29 cellular contexts compared by ENCODE assay signal in the genomic region with DNA sequence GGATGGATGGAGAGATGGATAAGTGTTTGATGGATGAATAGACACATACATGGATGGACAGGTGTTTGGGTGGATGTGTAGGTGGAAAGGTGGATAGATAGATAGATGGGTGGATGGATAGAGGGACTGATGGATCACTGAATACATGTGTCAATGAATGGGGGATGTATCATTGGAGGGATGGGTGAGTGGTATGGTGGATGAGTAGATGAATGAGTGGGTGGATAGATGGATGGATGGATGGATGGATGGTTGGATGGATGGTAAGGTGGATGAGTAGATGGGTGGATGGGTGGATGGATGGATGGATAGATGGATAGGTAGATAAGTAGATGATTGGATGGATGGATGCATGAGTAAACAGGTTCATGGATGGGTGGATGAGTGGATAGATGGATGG.
"Had no signal": no experiment of that assay in that cellular context is flagged by ENCODE, and none has a peak within 500 bp of the region (broad histone marks: within the 10 kb centered on the region; RNA-seq: fewer than 3 reads in every experiment).

No MANE protein-coding gene starts in this region.

- H3K4me3 Mint-ChIP-seq: activated CD4-positive, alpha-beta memory T cell treated with anti-CD3 and anti-CD28 coated beads for 36 hours; activated CD4-positive, alpha-beta T cell treated with anti-CD3 and anti-CD28 coated beads for 36 hours; activated CD4-positive, alpha-beta T cell treated with anti-CD3 and anti-CD28 coated beads, Interleukin-2, amount 10 ng/mL, durations not matched to agents 24 days and 14 days; activated CD8-positive, alpha-beta memory T cell treated with anti-CD3 and anti-CD28 coated beads, Interleukin-2, amount 10 ng/mL, durations not matched to agents 7 days and 5 days; activated CD8-positive, alpha-beta T cell treated with anti-CD3 and anti-CD28 coated beads, Interleukin-2, amount 10 ng/mL, durations not matched to agents 7 days and 5 days; activated naive CD4-positive, alpha-beta T cell treated with anti-CD3 and anti-CD28 coated beads, Interleukin-2, amount 10 ng/mL, durations not matched to agents 7 days and 5 days; activated T-helper 1 cell treated with anti-CD3 and anti-CD28 coated beads, Interleukin-12 subunit alpha, Interleukin-12 subunit beta, Interleukin-2, Interleukin-4 antibody, amounts not matched to agents 30 ng/mL and 10 ng/mL and 1 ng/mL, durations not matched to agents 14 hours and 24 hours and 36 hours had no signal

- H3K9me3 Mint-ChIP-seq: activated CD4-positive, alpha-beta memory T cell treated with anti-CD3 and anti-CD28 coated beads for 36 hours; activated naive CD4-positive, alpha-beta T cell treated with anti-CD3 and anti-CD28 coated beads, Interleukin-2, amount 10 ng/mL, durations not matched to agents 7 days and 5 days; activated T-helper 1 cell treated with anti-CD3 and anti-CD28 coated beads, Interleukin-12 subunit alpha, Interleukin-12 subunit beta, Interleukin-2, Interleukin-4 antibody, amounts not matched to agents 30 ng/mL and 10 ng/mL and 1 ng/mL, durations not matched to agents 14 hours and 24 hours and 36 hours had no signal

- H3K4me3 ChIP-seq: adrenal gland, body of pancreas, esophagus squamous epithelium, gastroesophageal sphincter, heart right ventricle had no signal

- H3K4me1 Mint-ChIP-seq: activated naive CD4-positive, alpha-beta T cell treated with anti-CD3 and anti-CD28 coated beads, Interleukin-2, amount 10 ng/mL, durations not matched to agents 7 days and 5 days had no signal

- H3K9me3 ChIP-seq: adrenal gland, body of pancreas, esophagus squamous epithelium, gastroesophageal sphincter had no signal

- DNase-seq: activated CD4-positive, alpha-beta memory T cell treated with anti-CD3 and anti-CD28 coated beads for 36 hours; activated CD4-positive, alpha-beta T cell treated with anti-CD3 and anti-CD28 coated beads for 36 hours; activated CD4-positive, alpha-beta T cell treated with anti-CD3 and anti-CD28 coated beads, Interleukin-2, amount 10 ng/mL, durations not matched to agents 24 days and 14 days; activated CD4-positive, CD25-positive, alpha-beta regulatory T cell; activated CD4-positive, CD25-positive, alpha-beta regulatory T cell treated with anti-CD3 and anti-CD28 coated beads, Interleukin-2, amount 50 U/mL, for 72 hours; activated CD8-positive, alpha-beta memory T cell treated with anti-CD3 and anti-CD28 coated beads, Interleukin-2, amount 10 ng/mL, durations not matched to agents 7 days and 5 days; activated CD8-positive, alpha-beta memory T cell treated with anti-CD3 and anti-CD28 coated beads, Interleukin-2, amount 50 U/mL, for 4 hours; activated CD8-positive, alpha-beta T cell treated with anti-CD3 and anti-CD28 coated beads, Interleukin-2, amount 10 ng/mL, durations not matched to agents 7 days and 5 days; activated gamma-delta T cell; activated naive CD4-positive, alpha-beta T cell; activated naive CD4-positive, alpha-beta T cell treated with anti-CD3 and anti-CD28 coated beads, Interleukin-2, amount 10 ng/mL, durations not matched to agents 7 days and 5 days; activated T-cell treated with anti-CD3 and anti-CD28 coated beads, Interleukin-2, amount 50 U/mL, for 1 hour; adrenal gland; amygdala; aorta; body of pancreas; caudate nucleus; cortex of kidney; effector CD8-positive, alpha-beta T cell; esophagus squamous epithelium; foreskin melanocyte; heart right ventricle; T-helper 2 cell had no signal

- H3K27ac ChIP-seq: adrenal gland, body of pancreas, epithelial cell of prostate, esophagus squamous epithelium, gastroesophageal sphincter, heart right ventricle had no signal

- H3K4me1 ChIP-seq: adrenal gland, esophagus squamous epithelium, gastroesophageal sphincter had no signal

- FAIRE-seq: colon, endometrium had no signal

- H3K27ac Mint-ChIP-seq: activated CD4-positive, alpha-beta memory T cell treated with anti-CD3 and anti-CD28 coated beads for 36 hours; activated CD4-positive, alpha-beta T cell treated with anti-CD3 and anti-CD28 coated beads for 36 hours; activated CD4-positive, alpha-beta T cell treated with anti-CD3 and anti-CD28 coated beads, Interleukin-2, amount 10 ng/mL, durations not matched to agents 24 days and 14 days; activated CD8-positive, alpha-beta memory T cell treated with anti-CD3 and anti-CD28 coated beads, Interleukin-2, amount 10 ng/mL, durations not matched to agents 7 days and 5 days; activated CD8-positive, alpha-beta T cell treated with anti-CD3 and anti-CD28 coated beads, Interleukin-2, amount 10 ng/mL, durations not matched to agents 7 days and 5 days; activated naive CD4-positive, alpha-beta T cell treated with anti-CD3 and anti-CD28 coated beads, Interleukin-2, amount 10 ng/mL, durations not matched to agents 7 days and 5 days; activated T-helper 1 cell treated with anti-CD3 and anti-CD28 coated beads, Interleukin-12 subunit alpha, Interleukin-12 subunit beta, Interleukin-2, Interleukin-4 antibody, amounts not matched to agents 30 ng/mL and 10 ng/mL and 1 ng/mL, durations not matched to agents 14 hours and 24 hours and 36 hours had no signal

- H3K27me3 Mint-ChIP-seq: activated CD4-positive, alpha-beta memory T cell treated with anti-CD3 and anti-CD28 coated beads for 36 hours; activated CD4-positive, alpha-beta T cell treated with anti-CD3 and anti-CD28 coated beads for 36 hours; activated CD4-positive, alpha-beta T cell treated with anti-CD3 and anti-CD28 coated beads, Interleukin-2, amount 10 ng/mL, durations not matched to agents 24 days and 14 days; activated CD8-positive, alpha-beta memory T cell treated with anti-CD3 and anti-CD28 coated beads, Interleukin-2, amount 10 ng/mL, durations not matched to agents 7 days and 5 days; activated naive CD4-positive, alpha-beta T cell treated with anti-CD3 and anti-CD28 coated beads, Interleukin-2, amount 10 ng/mL, durations not matched to agents 7 days and 5 days had no signal

- ATAC-seq: activated CD4-positive, alpha-beta T cell treated with anti-CD3 and anti-CD28 coated beads for 36 hours; activated CD8-positive, alpha-beta memory T cell treated with anti-CD3 and anti-CD28 coated beads, Interleukin-2, amount 10 ng/mL, durations not matched to agents 7 days and 5 days; activated CD8-positive, alpha-beta T cell treated with anti-CD3 and anti-CD28 coated beads, Interleukin-2, amount 10 ng/mL, durations not matched to agents 7 days and 5 days; activated naive CD4-positive, alpha-beta T cell treated with anti-CD3 and anti-CD28 coated beads, Interleukin-2, amount 50 U/mL, for 72 hours; body of pancreas; gastroesophageal sphincter had no signal

- H3K27me3 ChIP-seq: adrenal gland, body of pancreas, esophagus squamous epithelium, gastroesophageal sphincter, heart right ventricle had no signal

- H3K36me3 ChIP-seq: adrenal gland had no signal
